In the genomic region with DNA sequence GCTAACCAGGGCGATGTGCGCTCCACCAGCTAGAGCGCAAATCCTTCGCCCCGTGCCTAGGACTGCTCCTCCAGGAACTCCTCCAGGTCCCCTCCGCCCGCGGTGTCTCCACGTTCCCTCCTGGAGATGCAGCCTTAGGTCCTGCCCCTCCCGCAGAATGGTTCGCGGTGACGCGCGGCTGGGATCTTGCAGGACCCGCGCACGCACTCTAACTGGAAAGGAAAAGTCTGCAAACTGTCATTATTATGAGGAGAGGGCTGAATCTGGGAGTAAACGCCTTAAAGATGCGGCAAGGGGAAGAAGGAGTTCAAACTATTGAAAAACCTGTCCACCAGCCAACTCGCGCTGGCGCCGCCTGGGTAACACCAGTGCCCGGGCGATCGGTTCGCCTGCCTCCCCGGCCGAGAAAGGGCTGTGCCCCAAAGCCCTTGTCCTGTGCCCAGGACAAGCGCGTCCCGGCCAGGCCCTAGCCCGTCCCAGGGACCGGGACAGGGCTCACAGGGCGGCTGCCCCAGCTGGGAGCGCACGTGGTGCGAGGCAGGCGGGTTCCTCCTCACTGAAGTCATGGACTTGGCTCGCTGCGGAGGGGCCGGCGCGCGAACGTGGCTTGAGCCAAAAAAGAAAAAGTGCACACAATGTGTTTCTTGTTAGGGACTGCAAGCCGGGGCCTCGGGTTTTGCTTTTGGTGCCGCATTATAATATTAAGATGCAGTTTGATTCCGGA, we compare ENCODE assay signal across 8 cellular contexts. TPM values are rescaled to one million over a fixed set of nuclear protein-coding genes. Genes with fewer than 3 reads are reported as not detected.
A peak's percentile ranks its signal among the peaks of the same experiment; 100 is the strongest.
DNase-seq lines count a peak whose midpoint lies in the region; ATAC-seq lines count a peak whose summit lies in the region.

No MANE protein-coding gene starts in this region.

- H3K4me1 Mint-ChIP-seq in CD8-positive, alpha-beta memory T cell, result peaks cover 33 to 38% (median 37%) of the 10 kb centered on the region in 3 donors

- CTCF ChIA-PET in CD8-positive, alpha-beta memory T cell (lab: Charles Lee), result interaction anchor here (0.8 kb wide), 1 partner anchor 8 kb away, joined by 3 read pairs; no protein-coding TSS in a partner anchor

- H3K27me3 ChIP-seq in CD8-positive, alpha-beta memory T cell (ENCODE audit: insufficient read depth, low read length, poor library complexity, severe bottlenecking), result peaks cover 12% of the 10 kb centered on the region

- H3K27ac ChIP-seq in CD8-positive, alpha-beta memory T cell (ENCODE audit: low read depth, low read length), result peak overlapping the region; percentile 76

- peaks cover 2 to 11% (median 4%) of the 10 kb centered on the region in 3 donors for H3K36me3 Mint-ChIP-seq in CD8-positive, alpha-beta memory T cell

- H3K27me3 Mint-ChIP-seq in CD8-positive, alpha-beta memory T cell, result peaks cover 17 to 30% of the 10 kb centered on the region in 2 donors

- H3K4me3 ChIP-seq in CD8-positive, alpha-beta memory T cell (ENCODE audit: low read length), result no peak overlapping the region

- intact Hi-C loops in left ventricle myocardium superior (cut with micrococcal nuclease), result no loop called here

- no peaks in the 10 kb centered on the region for H3K36me3 ChIP-seq in CD8-positive, alpha-beta memory T cell (ENCODE audit: insufficient read depth, low read length)

- POLR2A ChIA-PET in CD8-positive, alpha-beta memory T cell (lab: Charles Lee), result no interaction called here

- peak overlapping the region in 1 of 8 donors; percentile 16 for H3K27ac Mint-ChIP-seq in CD8-positive, alpha-beta memory T cell

- H3K4me1 ChIP-seq in CD8-positive, alpha-beta memory T cell (ENCODE audit: insufficient read depth, low read length), result peaks cover 36% of the 10 kb centered on the region

- peak overlapping the region in 2 of 7 donors; percentile 70 to 100 for H3K4me3 Mint-ChIP-seq in CD8-positive, alpha-beta memory T cell

- ATAC-seq in left ventricle myocardium superior (peak; percentile 72), HG03469 (IDR thresholded peaks at IDR 0.05; ENCODE audit: unreplicated experiment) (no peak), HG02973 (IDR thresholded peaks at IDR 0.05; ENCODE audit: unreplicated experiment) (no peak), HG03175 (IDR thresholded peaks at IDR 0.05; ENCODE audit: unreplicated experiment) (no peak)

- peaks cover 13 to 23% (median 21%) of the 10 kb centered on the region in 5 donors for H3K9me3 Mint-ChIP-seq in CD8-positive, alpha-beta memory T cell

- peaks cover 3% of the 10 kb centered on the region for H3K9me3 ChIP-seq in CD8-positive, alpha-beta memory T cell (ENCODE audit: low read length)

- no peak for DNase-seq in CD8-positive, alpha-beta memory T cell
- DNase-seq in amniotic stem cell (lab: John Stamatoyannopoulos, UW), result peak; percentile 72
- DNase-seq in left ventricle myocardium superior, result peak; percentile 93
- DNase-seq in pons (ENCODE audit: low spot score), result peak; percentile 84
- no peak for DNase-seq in UCSD-AML1 (lab: John Stamatoyannopoulos, UW; ENCODE audit: unreplicated experiment)

RNA-seq across cellular contexts. Expression of a gene that starts 5.5 kb away (rescaled TPM):
- total RNA-seq in CD8-positive, alpha-beta memory T cell, result 100 to 1,000 TPM; 162 to 165 TPM
- 378 TPM for polyA plus RNA-seq in CD8-positive, alpha-beta memory T cell
- 30.0 TPM for total RNA-seq in left ventricle myocardium superior

Comparison
In these comparisons a context has a peak if more than half of its experiments do, and no peak if none do; other contexts are left out.
1. DNase-seq: peak in amniotic stem cell (single experiment), left ventricle myocardium superior (single experiment) and pons (single experiment); none in CD8-positive, alpha-beta memory T cell (0 of 5) and UCSD-AML1 (single experiment).